5 cellular contexts compared by ENCODE assay signal in the genomic region with DNA sequence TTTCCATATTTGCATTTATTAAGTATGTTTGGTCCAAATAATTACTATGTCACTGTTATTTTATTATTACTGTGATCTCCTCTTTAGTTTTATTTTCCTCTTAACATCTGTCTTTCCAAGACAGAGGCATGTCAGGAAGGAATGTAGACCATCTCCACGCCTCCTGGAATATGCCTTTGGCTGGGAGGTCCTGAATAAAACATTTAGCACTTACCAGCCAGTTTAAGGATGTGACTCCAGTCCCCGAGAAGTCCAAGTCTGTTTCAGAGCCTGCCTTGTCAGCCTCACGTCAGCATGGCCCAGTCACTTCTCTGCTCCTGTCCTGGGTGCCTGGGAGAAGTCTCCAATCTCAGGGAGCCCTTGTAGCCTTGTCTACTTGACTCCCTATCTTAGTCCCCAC.
"Had no signal": no experiment of that assay in that cellular context is flagged by ENCODE, and none has a peak within 500 bp of the region (broad histone marks: within the 10 kb centered on the region; RNA-seq: fewer than 3 reads in every experiment).

No MANE protein-coding gene starts in this region.

- H2AFZ ChIP-seq: GM23338 had no signal

- H3K4me3 ChIP-seq: GM23338, K562 had no signal

- DNase-seq: H9, HCEC 1CT, IMR-90 had no signal

- H3K4me2 ChIP-seq: GM23338 had no signal
